8 cellular contexts compared by ENCODE assay signal in the genomic region with DNA sequence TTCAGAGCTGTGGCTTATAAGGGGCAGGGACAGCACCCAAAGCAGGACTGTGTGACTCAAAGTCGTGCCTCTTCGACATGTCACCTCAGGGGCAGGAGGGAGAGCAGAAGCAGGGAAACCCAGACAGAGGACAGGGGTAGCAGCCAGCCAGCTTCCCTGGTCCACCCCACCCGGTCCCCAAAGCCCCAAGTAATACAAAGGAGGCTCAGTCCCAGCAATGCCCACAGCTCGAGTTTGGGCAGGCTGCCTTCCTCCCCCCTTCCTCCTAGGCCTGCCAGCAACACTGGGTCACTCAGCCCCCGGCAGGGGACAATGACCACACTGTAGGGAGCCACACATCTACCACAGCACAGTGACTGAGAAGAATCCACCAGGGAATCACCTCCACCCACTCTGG. TPM values are rescaled to one million over a fixed set of nuclear protein-coding genes. Genes with fewer than 3 reads are reported as not detected.
DNase-seq lines count a peak whose midpoint lies in the region; ATAC-seq and TF ChIP-seq lines count a peak whose summit lies in the region.

No MANE protein-coding gene starts in this region.

- peak overlapping the region; percentile 96 for H3K4me2 ChIP-seq in GM23248 (ENCODE audit: unreplicated experiment)

- H3K9me3 ChIP-seq in GM23248 (ENCODE audit: low read depth) (no peaks in the 10 kb centered on the region), sigmoid colon (no peaks in the 10 kb centered on the region)

- intact Hi-C loops in sigmoid colon (cut with DNase I): no loop called here

- WGBS in GM23248 (ENCODE audit: low coverage in 1 of 2, low lambda C conversion rate in 2 of 2, missing lambda C conversion rate in 2 of 2), 2 experiments: 16 to 18% methylated on average over 5 of the region's 5 CpGs
- 24 to 33% methylated on average over 5 of the region's 5 CpGs for WGBS in sigmoid colon, 2 donors

- H3K27me3 ChIP-seq in GM23248 (replicated peaks; ENCODE audit: insufficient read depth): no peaks in the 10 kb centered on the region
- no peaks in the 10 kb centered on the region for H3K27me3 ChIP-seq in sigmoid colon

- H4K20me1 ChIP-seq in GM23248 (ENCODE audit: insufficient read depth): no peaks in the 10 kb centered on the region

- no peak for TF ChIP-seq CTCF in WI38 (IDR thresholded peaks at IDR 0.05; ENCODE audit: low read depth, low read length)
- TF ChIP-seq CTCF in foreskin fibroblast (IDR thresholded peaks at IDR 0.05; ENCODE audit: low read depth, low read length): no peak
- no peak for TF ChIP-seq CTCF in sigmoid colon (IDR thresholded peaks at IDR 0.05)
- TF ChIP-seq CTCF in GM13976 (IDR thresholded peaks at IDR 0.05; ENCODE audit: borderline replicate concordance, control extremely low read depth, extremely low read depth, insufficient read depth, missing control alignments): no peak

- H3K36me3 ChIP-seq in GM23248 (ENCODE audit: low read depth) (peaks cover 5% of the 10 kb centered on the region), sigmoid colon (peaks cover 0 to 26% (median 3%) of the 10 kb centered on the region in 4 donors)

- ATAC-seq in HG02870 (IDR thresholded peaks at IDR 0.05; ENCODE audit: unreplicated experiment): no peak

- H3K4me1 ChIP-seq in GM23248 (ENCODE audit: insufficient read depth) (peaks cover 23% of the 10 kb centered on the region), sigmoid colon (peaks cover 0 to 72% (median 68%) of the 10 kb centered on the region in 4 donors)

- H3F3A ChIP-seq in GM23248 (ENCODE audit: insufficient read depth): peaks cover 53% of the 10 kb centered on the region

- peak overlapping the region; percentile 84 for H3K27ac ChIP-seq in GM23248
- H3K27ac ChIP-seq in sigmoid colon: peak overlapping the region; percentile 98 to 99 (median 98)

- TF ChIP-seq EP300 in sigmoid colon (IDR thresholded peaks at IDR 0.05): no peak

- no peak overlapping the region for H2AFZ ChIP-seq in GM23248

- DNase-seq in GM23248 (no peak), foreskin fibroblast (no peak), sigmoid colon (peak; percentile 83), GM13976 (ENCODE audit: low spot score) (no peak), OCI-M1 (lab: John Stamatoyannopoulos, UW) (no peak), GF-D8 (lab: John Stamatoyannopoulos, UW) (no peak)

- peak overlapping the region; percentile 95 for H3K9ac ChIP-seq in GM23248

- TF ChIP-seq POLR2A in sigmoid colon (IDR thresholded peaks at IDR 0.05): no peak

- in situ Hi-C loops in GM23248 (cut with MboI): no loop called here
- in situ Hi-C loops in GM13976 (cut with MboI; ENCODE audit: low sequenced_read_pairs, unreplicated experiment): loop anchor here (10.0 to 25.0 kb wide), 2 partner anchors 200 to 333 kb away; partner anchors contain the start of gene WNT2B

- peaks cover 42% of the 10 kb centered on the region for H3K79me2 ChIP-seq in GM23248 (ENCODE audit: insufficient read depth)

- H3K9me2 ChIP-seq in GM23248 (ENCODE audit: insufficient read depth): no peaks in the 10 kb centered on the region

- H3K4me3 ChIP-seq in GM23248 (peak overlapping the region; percentile 90), WI38 (ENCODE audit: low read depth, low read length) (peak overlapping the region; percentile 96), foreskin fibroblast (ENCODE audit: low read depth in 1 of 2, low read length in 2 of 2) (peak overlapping the region; percentile 87 to 94), sigmoid colon (peak overlapping the region; percentile 94 to 100 (median 97))

RNA-seq across cellular contexts. Expression of gene RHOC, which starts 2.4 kb away (rescaled TPM):
- total RNA-seq in GM23248 (2014; rRNA removed; shearing (Covaris generic)): 486 and 625 TPM in 2 replicates
- polyA plus RNA-seq in GM23248 (2016; fragmentation: Nextera tagmentation; extraction: Ambion mirVana) (711 and 762 TPM in 2 replicates), sigmoid colon (1,000 to 10,000 TPM in 1 of 3 donors, 100 to 1,000 TPM in 2; 443 to 1,259 (median 789) TPM)
- 100 to 1,000 TPM; 181 to 244 (median 192) TPM for total RNA-seq in sigmoid colon

RNA-seq across cellular contexts. Expression of gene PPM1J, which starts 10.6 kb away (rescaled TPM):
- 0.13 and 0.54 TPM in 2 replicates for total RNA-seq in GM23248 (2014; rRNA removed; shearing (Covaris generic))
- polyA plus RNA-seq in GM23248 (2016; fragmentation: Nextera tagmentation; extraction: Ambion mirVana): 0.95 and 1.5 TPM in 2 replicates
- total RNA-seq in sigmoid colon: 1 to 10 TPM in 3 of 4 donors, under 1 TPM in 1; 0.36 to 1.6 (median 1.4) TPM
- 1 to 10 TPM in 1 of 3 donors, under 1 TPM in 2; 0.60 to 2.5 (median 0.92) TPM for polyA plus RNA-seq in sigmoid colon

RNA-seq across cellular contexts. Expression of gene MOV10, which starts 30.1 kb away (rescaled TPM):
- total RNA-seq in GM23248 (2014; rRNA removed; shearing (Covaris generic)): 16.5 and 24.9 TPM in 2 replicates
- polyA plus RNA-seq in GM23248 (2016; fragmentation: Nextera tagmentation; extraction: Ambion mirVana) (29.1 and 31.1 TPM in 2 replicates), sigmoid colon (10 to 100 TPM; 28.8 to 60.1 (median 34.2) TPM)
- total RNA-seq in sigmoid colon: 10 to 100 TPM; 16.5 to 43.8 (median 22.3) TPM
